Comparison of ENCODE assay signal across 18 cellular contexts in genomic region chr13:74661851-74662250, GRCh38.
"Had no signal": no experiment of that assay in that cellular context is flagged by ENCODE, and none has a peak within 500 bp of the region (broad histone marks: within the 10 kb centered on the region; RNA-seq: fewer than 3 reads in every experiment).

No MANE protein-coding gene starts in this region.

- ATAC-seq: activated T-cell treated with anti-CD3 and anti-CD28 coated beads, Interleukin-2, amount 50 U/mL, for 4 hours; left ventricle myocardium superior; right lobe of liver had no signal

- H3K27ac ChIP-seq: breast epithelium, dorsolateral prefrontal cortex, esophagus muscularis mucosa, prostate gland, right lobe of liver, suprapubic skin had no signal

- H3K9me3 Mint-ChIP-seq: activated CD4-positive, alpha-beta memory T cell treated with anti-CD3 and anti-CD28 coated beads for 36 hours; activated naive CD8-positive, alpha-beta T cell treated with anti-CD3 and anti-CD28 coated beads for 36 hours had no signal

- H3K36me3 ChIP-seq: breast epithelium, esophagus muscularis mucosa, prostate gland, right lobe of liver, suprapubic skin had no signal

- H3K36me3 Mint-ChIP-seq: activated CD4-positive, alpha-beta memory T cell treated with anti-CD3 and anti-CD28 coated beads for 36 hours; activated naive CD8-positive, alpha-beta T cell treated with anti-CD3 and anti-CD28 coated beads for 36 hours had no signal

- H3K4me3 ChIP-seq: breast epithelium, dorsolateral prefrontal cortex, esophagus muscularis mucosa, prostate gland, right lobe of liver, suprapubic skin had no signal

- H3K27me3 ChIP-seq: breast epithelium, dorsolateral prefrontal cortex, esophagus muscularis mucosa, right lobe of liver, suprapubic skin had no signal

- H3K27ac Mint-ChIP-seq: activated CD4-positive, alpha-beta memory T cell treated with anti-CD3 and anti-CD28 coated beads for 36 hours; activated naive CD8-positive, alpha-beta T cell treated with anti-CD3 and anti-CD28 coated beads for 36 hours; nephron progenitor cell had no signal

- H3K4me1 ChIP-seq: breast epithelium, esophagus muscularis mucosa, prostate gland, right lobe of liver, suprapubic skin had no signal

- H3K9me3 ChIP-seq: esophagus muscularis mucosa, prostate gland, right lobe of liver, suprapubic skin had no signal

- DNase-seq: activated CD4-positive, alpha-beta memory T cell treated with anti-CD3 and anti-CD28 coated beads for 36 hours; activated effector memory CD4-positive, alpha-beta T cell treated with anti-CD3 and anti-CD28 coated beads, Interleukin-2, amount 50 U/mL, for 16 hours; activated naive CD8-positive, alpha-beta T cell treated with anti-CD3 and anti-CD28 coated beads for 36 hours; activated T-cell treated with anti-CD3 and anti-CD28 coated beads, Interleukin-2, amount 50 U/mL, for 4 hours; anterior cingulate cortex; dorsolateral prefrontal cortex; hippocampal formation; left ventricle myocardium superior; mesenchymal stem cell; nephron progenitor cell; right lobe of liver; stimulated activated CD4-positive, alpha-beta T cell treated with anti-CD3 and anti-CD28 coated beads, Interleukin-2, amount 100 ng/mL, for 24 hours; stimulated activated naive CD4-positive, alpha-beta T cell; T-helper 9 cell had no signal
